In the genomic region with DNA sequence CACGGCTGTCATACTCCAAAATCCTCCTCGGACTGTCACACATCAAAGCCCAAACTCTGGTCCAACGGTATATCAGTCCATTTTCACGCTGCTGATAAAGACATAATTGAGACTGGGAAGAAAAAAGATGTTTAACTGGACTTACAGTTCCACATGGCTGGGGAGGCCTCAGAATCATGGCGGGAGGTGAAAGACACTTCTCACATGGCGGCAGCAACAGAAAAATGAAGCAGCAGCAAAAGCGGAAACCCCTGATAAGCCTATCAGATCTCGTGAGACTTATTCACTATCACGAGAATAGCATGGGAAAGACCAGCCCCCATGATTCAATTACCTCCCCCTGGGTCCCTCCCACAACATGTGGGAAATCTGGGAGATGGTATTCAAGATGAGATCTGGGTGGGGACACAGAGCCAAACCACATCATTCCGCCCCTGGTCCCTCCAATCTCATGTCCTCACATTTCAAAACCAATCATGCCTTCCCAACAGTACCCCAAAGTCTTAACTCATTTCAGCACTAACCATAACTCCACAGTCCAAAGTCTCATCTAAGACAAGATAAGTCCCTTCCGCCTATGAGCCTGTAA, we compare ENCODE assay signal across 8 cellular contexts. TPM values are rescaled to one million over a fixed set of nuclear protein-coding genes. Genes with fewer than 3 reads are reported as not detected.
DNase-seq lines count a peak whose midpoint lies in the region; ATAC-seq, FAIRE-seq and TF ChIP-seq lines count a peak whose summit lies in the region.
"Not testable (repeated sequence)": the region's sequence is repeated elsewhere in the genome, so short reads cannot be mapped to it uniquely, and the experiment has no call there.

No MANE protein-coding gene starts in this region.

- in situ Hi-C loops in K562 (cut with MboI); HepG2 (cut with HindIII; ENCODE audit: extremely low pct_ligation_motif_present, low pct_unique_long_range_greater_than_20kb): not testable (repeated sequence)

- H3K9me3 Mint-ChIP-seq in CD8-positive, alpha-beta memory T cell; osteocyte (ENCODE audit: unreplicated experiment): not testable (repeated sequence)

- H3K4me2 ChIP-seq in K562 (ENCODE audit: insufficient read depth, low read length): peak overlapping the region; percentile 75
- H3K4me2 ChIP-seq in HepG2 (ENCODE audit: low read depth, low read length): not testable (repeated sequence)

- BruUV-seq in K562 (replicated peaks; lab: Mats Ljungman, UMichigan); HepG2 (replicated peaks; lab: Mats Ljungman, UMichigan): not testable (repeated sequence)

- CTCF ChIA-PET in CD8-positive, alpha-beta memory T cell (lab: Charles Lee); K562 (lab: Yijun Ruan, JAX; ENCODE audit: low intra/inter-chr PET ratio); HepG2 (lab: Yijun Ruan, JAX; ENCODE audit: low intra/inter-chr PET ratio, low total read pairs): not testable (repeated sequence)

- H3K4me1 Mint-ChIP-seq in CD8-positive, alpha-beta memory T cell: peaks cover 6 to 14% (median 11%) of the 10 kb centered on the region in 3 donors
- H3K4me1 Mint-ChIP-seq in osteocyte (ENCODE audit: unreplicated experiment): peaks cover 58% of the 10 kb centered on the region

- POLR2A ChIA-PET in CD8-positive, alpha-beta memory T cell (lab: Charles Lee); HepG2 (lab: Yijun Ruan, JAX): not testable (repeated sequence)
- POLR2A ChIA-PET in K562 (lab: Yijun Ruan, JAX): interaction anchor here (0.7 to 3.6 kb wide), 10 partner anchors 8 to 138 kb away, joined by 3 to 18 read pairs (median 4); no protein-coding TSS in a partner anchor

- H3K4me3 ChIP-seq in CD8-positive, alpha-beta memory T cell (ENCODE audit: low read length); HepG2 (replicated peaks in 1 of 3; ENCODE audit: insufficient read depth in 1 of 3, low read depth in 2 of 3, low read length in 3 of 3); tibial artery; uterus: not testable (repeated sequence)
- H3K4me3 ChIP-seq in K562 (peak overlapping the region; percentile 40), esophagus muscularis mucosa (peak overlapping the region; percentile 9 to 95 (median 56)), sigmoid colon (peak overlapping the region; percentile 78 to 97 (median 96))

- peak overlapping the region; percentile 70 to 81; a peak in 3 of 4 replicates for H3K9ac ChIP-seq in K562 (ENCODE audit: insufficient read depth in 1 of 2, low read depth in 2 of 2, low read length in 2 of 2)
- not testable (repeated sequence) for H3K9ac ChIP-seq in HepG2 (ENCODE audit: insufficient read depth, low read depth, low read length)

- not testable (repeated sequence) for H4K20me1 ChIP-seq in K562 (replicated peaks; ENCODE audit: control insufficient read depth, insufficient read depth, low read length)
- H4K20me1 ChIP-seq in HepG2 (ENCODE audit: insufficient read depth, low read length): peaks cover 14% of the 10 kb centered on the region

- not testable (repeated sequence) for H3K4me1 ChIP-seq in CD8-positive, alpha-beta memory T cell (ENCODE audit: insufficient read depth, low read length); uterus
- H3K4me1 ChIP-seq in K562 (replicated peaks in 1 of 2; ENCODE audit: control insufficient read depth in 2 of 2, insufficient read depth in 2 of 2, low read length in 2 of 2) (peaks cover 12 to 17% of the 10 kb centered on the region in 2 experiments; a peak in 4 of 5 replicates), esophagus muscularis mucosa (peaks cover 10 to 77% (median 70%) of the 10 kb centered on the region in 4 donors), HepG2 (ENCODE audit: insufficient read depth, low read length) (peaks cover 84% of the 10 kb centered on the region), sigmoid colon (peaks cover 0 to 73% (median 37%) of the 10 kb centered on the region in 4 donors), tibial artery (peaks cover 0 to 85% (median 47%) of the 10 kb centered on the region in 4 donors)

- not testable (repeated sequence) for DNase-seq in CD8-positive, alpha-beta memory T cell; esophagus muscularis mucosa (ENCODE audit: extremely low spot score); HepG2 (ENCODE audit: low spot score); osteocyte (ENCODE audit: extremely low spot score, unreplicated experiment); sigmoid colon; tibial artery; uterus
- DNase-seq in K562 (ENCODE audit: extremely low read depth in 1 of 4, low spot score in 3 of 4): peak in 1 of 4 experiments; percentile 64

- H3K9me3 ChIP-seq in CD8-positive, alpha-beta memory T cell (ENCODE audit: low read length); K562 (replicated peaks; ENCODE audit: control insufficient read depth, insufficient read depth, low read depth, low read length); esophagus muscularis mucosa; HepG2 (ENCODE audit: low read length); sigmoid colon; tibial artery; uterus: not testable (repeated sequence)

- H3K27me3 Mint-ChIP-seq in CD8-positive, alpha-beta memory T cell; osteocyte (ENCODE audit: unreplicated experiment): not testable (repeated sequence)

- not testable (repeated sequence) for H3K9me1 ChIP-seq in K562 (ENCODE audit: control insufficient read depth, insufficient read depth, low read length)

- H3K79me2 ChIP-seq in K562 (ENCODE audit: control insufficient read depth, insufficient read depth, low read length) (peaks cover 84% of the 10 kb centered on the region), HepG2 (ENCODE audit: insufficient read depth, low read length) (peaks cover 81% of the 10 kb centered on the region)

- not testable (repeated sequence) for H3K4me3 Mint-ChIP-seq in CD8-positive, alpha-beta memory T cell; osteocyte (ENCODE audit: unreplicated experiment)

- H3K27me3 ChIP-seq in CD8-positive, alpha-beta memory T cell (ENCODE audit: insufficient read depth, low read length, poor library complexity, severe bottlenecking); K562 (ENCODE audit: control insufficient read depth in 2 of 2, insufficient read depth in 2 of 2, low read length in 2 of 2); esophagus muscularis mucosa; HepG2 (ENCODE audit: control insufficient read depth in 1 of 2, insufficient read depth in 2 of 2, low read length in 2 of 2); sigmoid colon; tibial artery; uterus: not testable (repeated sequence)

- not testable (repeated sequence) for H3K36me3 Mint-ChIP-seq in CD8-positive, alpha-beta memory T cell; osteocyte (ENCODE audit: unreplicated experiment)

- peak overlapping the region; percentile 36 for H3K27ac ChIP-seq in CD8-positive, alpha-beta memory T cell (ENCODE audit: low read depth, low read length)
- H3K27ac ChIP-seq in K562 (ENCODE audit: extremely low read depth, low read depth, low read length) (peak overlapping the region; percentile 78), esophagus muscularis mucosa (replicated peaks in 1 of 4) (peak overlapping the region; percentile 11 to 97 (median 96)), sigmoid colon (peak overlapping the region in 3 of 4 donors; percentile 91 to 99 (median 96)), tibial artery (peak overlapping the region; percentile 61 to 70), uterus (peak overlapping the region; percentile 57 to 68)
- not testable (repeated sequence) for H3K27ac ChIP-seq in HepG2 (ENCODE audit: extremely low read length, insufficient read depth, low read length)

- not testable (repeated sequence) for FAIRE-seq in K562 (lab: Jason Lieb, UNC); HepG2 (lab: Jason Lieb, UNC)

- not testable (repeated sequence) for H3K27ac Mint-ChIP-seq in CD8-positive, alpha-beta memory T cell
- peak overlapping the region; percentile 70 for H3K27ac Mint-ChIP-seq in osteocyte (ENCODE audit: unreplicated experiment)

- TF ChIP-seq POLR2A in K562 (conservative IDR thresholded peaks at IDR 0.05): peak; percentile 86
- TF ChIP-seq POLR2A in esophagus muscularis mucosa (IDR thresholded peaks at IDR 0.05; ENCODE audit: low read depth); HepG2 (IDR thresholded peaks at IDR 0.05; ENCODE audit: insufficient read depth in 1 of 2, low read depth in 2 of 2, low read length in 2 of 2); sigmoid colon (IDR thresholded peaks at IDR 0.05); uterus (IDR thresholded peaks at IDR 0.05): not testable (repeated sequence)

- peak overlapping the region; percentile 69; the same call in 1 of the 2 replicates for H2AFZ ChIP-seq in K562 (ENCODE audit: low read depth, low read length)
- H2AFZ ChIP-seq in HepG2 (ENCODE audit: low read length): not testable (repeated sequence)

- H3K36me3 ChIP-seq in CD8-positive, alpha-beta memory T cell (ENCODE audit: insufficient read depth, low read length); HepG2 (replicated peaks in 1 of 2; ENCODE audit: control insufficient read depth in 1 of 2, insufficient read depth in 2 of 2, low read length in 2 of 2); tibial artery; uterus: not testable (repeated sequence)
- peaks cover 29% of the 10 kb centered on the region for H3K36me3 ChIP-seq in K562 (ENCODE audit: control insufficient read depth, insufficient read depth, low read length)
- peaks cover 0 to 27% (median 2%) of the 10 kb centered on the region in 4 donors for H3K36me3 ChIP-seq in esophagus muscularis mucosa
- H3K36me3 ChIP-seq in sigmoid colon: peaks cover 0 to 32% (median 2%) of the 10 kb centered on the region in 4 donors

- WGBS in K562 (ENCODE audit: insufficient coverage, low coverage, missing lambda C conversion rate): 10% methylated on average over 11 of the region's 11 CpGs
- WGBS in esophagus muscularis mucosa: 93% methylated on average over 11 of the region's 11 CpGs
- 96% methylated on average over 11 of the region's 11 CpGs for WGBS in HepG2 (ENCODE audit: low lambda C conversion rate)
- 95% methylated on average over 11 of the region's 11 CpGs for WGBS in sigmoid colon, 2 donors

- TF ChIP-seq RAD21 in K562 (CRISPR knock-in tag; conservative IDR thresholded peaks at IDR 0.05 in 1 of 2, IDR thresholded peaks at IDR 0.05 in 1 of 2); HepG2 (CRISPR knock-in tag; IDR thresholded peaks at IDR 0.05): not testable (repeated sequence)

- not testable (repeated sequence) for TF ChIP-seq EP300 in K562 (IDR thresholded peaks at IDR 0.05; ENCODE audit: low read length); esophagus muscularis mucosa (IDR thresholded peaks at IDR 0.05); HepG2 (IDR thresholded peaks at IDR 0.05; ENCODE audit: low read depth in 2 of 2, low read length in 2 of 2); HepG2 (CRISPR knock-in tag; IDR thresholded peaks at IDR 0.05; ENCODE audit: borderline replicate concordance); sigmoid colon (IDR thresholded peaks at IDR 0.05)

- ATAC-seq in K562: peak; percentile 45
- ATAC-seq in HepG2: not testable (repeated sequence)

- intact Hi-C loops in K562 (cut with micrococcal nuclease); uterus (cut with DNase I; ENCODE audit: low total_unique reads): not testable (repeated sequence)
- intact Hi-C loops in esophagus muscularis mucosa (cut with DNase I) (loop anchor here (5.0 kb wide), 1 partner anchor 34 kb away; no protein-coding TSS in a partner anchor), HepG2 (cut with micrococcal nuclease; ENCODE audit: unreplicated experiment) (loop anchor here (5.0 kb wide), 1 partner anchor 34 kb away; no protein-coding TSS in a partner anchor), sigmoid colon (cut with DNase I) (loop anchor here (5.0 kb wide), 1 partner anchor 34 kb away; no protein-coding TSS in a partner anchor), tibial artery (cut with DNase I; ENCODE audit: low total_unique reads) (loop anchor here (5.0 kb wide), 1 partner anchor 34 kb away; no protein-coding TSS in a partner anchor)

- TF ChIP-seq CTCF in K562 (IDR thresholded peaks at IDR 0.05 in 2 of 3, conservative IDR thresholded peaks at IDR 0.05 in 1 of 3; ENCODE audit: insufficient read depth in 2 of 3, low read depth in 1 of 3, low read length in 3 of 3); esophagus muscularis mucosa (IDR thresholded peaks at IDR 0.05); HepG2 (CRISPR knock-in tag; IDR thresholded peaks at IDR 0.05); osteocyte (IDR thresholded peaks at IDR 0.05); sigmoid colon (IDR thresholded peaks at IDR 0.05); tibial artery (IDR thresholded peaks at IDR 0.05); uterus (IDR thresholded peaks at IDR 0.05): not testable (repeated sequence)

RNA-seq across cellular contexts. Expression of gene NT5DC3, which starts 5.2 kb away (rescaled TPM):
- total RNA-seq in CD8-positive, alpha-beta memory T cell: 10 to 100 TPM in 1 of 2 experiments, 1 to 10 TPM in 1; 9.9 to 10.0 TPM
- 0.93 TPM for polyA plus RNA-seq in CD8-positive, alpha-beta memory T cell
- 39.6 and 65.6 TPM in 2 replicates for total RNA-seq in K562 (2011; cell fraction: chromatin; rRNA removed; ENCODE audit: low replicate concordance)
- total RNA-seq in K562 (2011; cell fraction: nucleolus; rRNA removed): 22.3 and 29.6 TPM in 2 replicates
- 35.5 and 41.1 TPM in 2 replicates for total RNA-seq in K562 (2011; cell fraction: nucleoplasm; rRNA removed)
- total RNA-seq in K562 (2014; rRNA removed) (20.4 and 24.5 TPM in 2 replicates), K562 (2014; rRNA removed; fragmentation: Illumina TruSeq; extraction: Trizol) (29.8 and 33.2 TPM in 2 replicates), K562 (2015; rRNA removed; fragmentation: Illumina TruSeq; extraction: Trizol) (23.5 and 25.7 TPM in 2 replicates), K562 (2021) (26.2 and 30.7 TPM in 2 replicates), esophagus muscularis mucosa (100 to 1,000 TPM; 169 to 275 (median 195) TPM), HepG2 (2016; rRNA removed; fragmentation: Illumina TruSeq; extraction: Trizol) (6.6 and 7.4 TPM in 2 replicates), osteocyte (11.3 and 12.5 TPM in 2 replicates), sigmoid colon (100 to 1,000 TPM; 179 to 346 (median 240) TPM), uterus (10 to 100 TPM in 3 of 4 donors, 1 to 10 TPM in 1; 5.6 to 60.9 (median 15.9) TPM)
- polyA plus RNA-seq in K562 (2011; rRNA removed) (6.3 and 11.0 TPM in 2 replicates), K562 (2014; fragmentation: Illumina TruSeq; extraction: Trizol) (14.9 and 16.2 TPM in 2 replicates), K562 (2014; fragmentation: Nextera tagmentation; extraction: Ambion mirVana) (10 to 100 TPM; 14.2 to 33.5 TPM), K562 (2014; rRNA removed) (18.8 and 19.8 TPM in 2 replicates), HepG2 (2011; rRNA removed) (2.8 and 3.2 TPM in 2 replicates), sigmoid colon (1 to 10 TPM in 2 of 3 donors, under 1 TPM in 1; 0.23 to 6.8 (median 1.8) TPM)
- polyA plus RNA-seq in K562 (2011; cell fraction: cytosol; rRNA removed): 3.8 and 11.5 TPM in 2 replicates
- polyA plus RNA-seq in K562 (2011; cell fraction: nucleus; rRNA removed): 12.9 and 20.4 TPM in 2 replicates
- 6.8 and 9.8 TPM in 2 replicates for polyA plus RNA-seq in K562 (2012)
- polyA minus RNA-seq in K562 (2011; rRNA and poly(A)+ RNA removed): 12.7 and 24.4 TPM in 2 replicates
- 6.4 and 13.5 TPM in 2 replicates for polyA minus RNA-seq in K562 (2011; cell fraction: cytosol; rRNA and poly(A)+ RNA removed)
- polyA minus RNA-seq in K562 (2011; cell fraction: nucleus; rRNA and poly(A)+ RNA removed): 6.9 and 22.4 TPM in 2 replicates
- 1.7 and 2.3 TPM in 2 replicates for total RNA-seq in HepG2 (2016; cell fraction: cytosol; rRNA removed; fragmentation: Illumina TruSeq; extraction: Trizol; ENCODE audit: low read depth)
- 6.1 and 6.6 TPM in 2 replicates for total RNA-seq in HepG2 (2016; cell fraction: insoluble cytoplasmic fraction; rRNA removed; fragmentation: Illumina TruSeq; extraction: Trizol)
- total RNA-seq in HepG2 (2016; cell fraction: membrane; rRNA removed; fragmentation: Illumina TruSeq; extraction: Trizol): 2.8 and 2.9 TPM in 2 replicates
- total RNA-seq in HepG2 (2016; cell fraction: nucleus; rRNA removed; fragmentation: Illumina TruSeq; extraction: Trizol): 8.2 and 14.2 TPM in 2 replicates
- 1.8 and 2.3 TPM in 2 replicates for polyA plus RNA-seq in HepG2 (2011; cell fraction: cytosol; rRNA removed)
- polyA plus RNA-seq in HepG2 (2011; cell fraction: nucleus; rRNA removed): 4.3 and 4.9 TPM in 2 replicates
- 2.9 and 4.9 TPM in 2 replicates for polyA plus RNA-seq in HepG2 (2012)
- polyA plus RNA-seq in HepG2 (2016; cell fraction: cytosol; fragmentation: Illumina TruSeq; extraction: Trizol; ENCODE audit: low read depth): 0.17 and 0.21 TPM in 2 replicates
- 3.7 and 4.3 TPM in 2 replicates for polyA plus RNA-seq in HepG2 (2016; cell fraction: insoluble cytoplasmic fraction; fragmentation: Illumina TruSeq; extraction: Trizol; ENCODE audit: low read depth)
- polyA plus RNA-seq in HepG2 (2016; cell fraction: membrane; fragmentation: Illumina TruSeq; extraction: Trizol; ENCODE audit: low read depth): 0.42 and 0.64 TPM in 2 replicates
- 14.0 and 14.9 TPM in 2 replicates for polyA plus RNA-seq in HepG2 (2016; cell fraction: nucleus; fragmentation: Illumina TruSeq; extraction: Trizol; ENCODE audit: insufficient read depth, low read depth)
- polyA minus RNA-seq in HepG2 (2011; rRNA and poly(A)+ RNA removed; ENCODE audit: low replicate concordance): 3.9 and 6.2 TPM in 2 replicates
- 4.0 and 4.6 TPM in 2 replicates for polyA minus RNA-seq in HepG2 (2011; cell fraction: cytosol; rRNA and poly(A)+ RNA removed)
- 7.8 and 12.2 TPM in 2 replicates for polyA minus RNA-seq in HepG2 (2011; cell fraction: nucleus; rRNA and poly(A)+ RNA removed)
